ENCODE assay signal across 1 cellular context in genomic region chr12:92595663-92596062, GRCh38.
TF ChIP-seq lines count a peak whose summit lies in the region.

No MANE protein-coding gene starts in this region.

TF ChIP-seq in A549, 52 proteins besides CTCF, POLR2A, EP300 and RAD21 (continued from another document):
- TF ChIP-seq ELK1 (IDR thresholded peaks at IDR 0.05; ENCODE audit: low read depth, low read length): no peak
- TF ChIP-seq TFCP2L1 (CRISPR knock-in tag; IDR thresholded peaks at IDR 0.05): no peak
- no peak for TF ChIP-seq USF2 (IDR thresholded peaks at IDR 0.05)
- no peak for TF ChIP-seq E2F6 (IDR thresholded peaks at IDR 0.05; ENCODE audit: borderline replicate concordance, low read depth)
- no peak for TF ChIP-seq HOXB13 (CRISPR knock-in tag; IDR thresholded peaks at IDR 0.05; ENCODE audit: low read depth)
- no peak for TF ChIP-seq JUN (IDR thresholded peaks at IDR 0.05)
- TF ChIP-seq TP53 (CRISPR knock-in tag; IDR thresholded peaks at IDR 0.05): no peak
- TF ChIP-seq RCOR1 (IDR thresholded peaks at IDR 0.05; ENCODE audit: low read depth, low read length): no peak
- TF ChIP-seq PHF8 (IDR thresholded peaks at IDR 0.05; ENCODE audit: borderline replicate concordance, low read depth): no peak
- no peak for TF ChIP-seq HOXB5 (CRISPR knock-in tag; IDR thresholded peaks at IDR 0.05)
- no peak for TF ChIP-seq NR3C1 (IDR thresholded peaks at IDR 0.05)
